ENCODE assay signal across 8 cellular contexts in the genomic region with DNA sequence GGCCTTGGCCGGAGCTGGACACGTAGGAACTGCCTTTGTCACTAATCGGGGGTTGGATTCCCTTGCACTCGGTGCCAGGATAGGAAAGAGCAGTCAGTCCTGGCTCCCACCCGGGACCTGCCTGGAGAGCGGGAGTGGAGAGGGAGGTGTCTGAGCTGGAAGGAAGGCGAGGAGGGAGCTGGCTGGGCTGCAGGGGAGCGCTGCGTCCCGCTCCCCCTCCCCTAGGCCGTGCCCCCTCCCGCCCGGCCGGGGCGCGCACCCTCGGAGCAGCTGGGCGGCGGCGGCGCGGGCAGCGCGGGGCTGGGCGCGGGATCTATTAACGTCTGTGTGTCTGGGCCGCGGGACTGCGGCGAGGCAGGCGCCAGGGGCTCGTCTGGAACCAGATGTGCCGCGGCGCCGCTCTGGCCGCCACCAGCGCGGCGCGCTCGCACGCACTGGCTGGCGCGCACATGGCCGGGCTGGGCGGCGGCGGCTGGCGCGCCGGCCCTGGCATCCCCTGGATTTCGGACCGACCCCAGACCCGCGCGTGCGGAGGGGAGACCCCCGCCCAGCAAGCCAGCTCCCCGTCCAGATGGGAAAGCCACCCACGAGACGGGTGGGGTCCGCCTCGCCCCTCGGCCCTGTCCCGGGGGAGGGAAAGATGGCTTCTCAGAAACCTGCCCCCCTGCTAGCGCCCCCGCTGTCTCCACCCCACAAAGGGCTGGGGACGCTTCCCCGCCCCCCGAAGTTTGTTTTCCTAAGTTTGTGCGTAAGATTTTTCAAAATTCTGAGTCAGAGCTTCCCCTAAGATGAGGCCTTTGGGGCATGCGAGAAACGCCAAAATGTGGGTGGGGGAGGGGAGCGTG. TPM values are rescaled to one million over a fixed set of nuclear protein-coding genes. Genes with fewer than 3 reads are reported as not detected.
DNase-seq lines count a peak whose midpoint lies in the region; ATAC-seq and FAIRE-seq lines count a peak whose summit lies in the region.

No MANE protein-coding gene starts in this region.

- H3K4me3 Mint-ChIP-seq in T-helper 1 cell treated with Interleukin-12 subunit alpha and Interleukin-12 subunit beta and Interleukin-4 antibody, amounts not matched to agents 30 μg/mL and 1 μg/mL, for 36 hours: peak overlapping the region; percentile 37

- no peak overlapping the region for H3K27ac Mint-ChIP-seq in T-helper 1 cell treated with Interleukin-12 subunit alpha and Interleukin-12 subunit beta and Interleukin-4 antibody, amounts not matched to agents 30 μg/mL and 1 μg/mL, for 36 hours

- ATAC-seq in GM19455 (IDR thresholded peaks at IDR 0.05; ENCODE audit: unreplicated experiment) (no peak), HG03139 (IDR thresholded peaks at IDR 0.05; ENCODE audit: unreplicated experiment) (no peak)

- no peaks in the 10 kb centered on the region for H3K9me3 Mint-ChIP-seq in T-helper 1 cell treated with Interleukin-12 subunit alpha and Interleukin-12 subunit beta and Interleukin-4 antibody, amounts not matched to agents 30 μg/mL and 1 μg/mL, for 36 hours

- peaks cover 28% of the 10 kb centered on the region for H3K27me3 Mint-ChIP-seq in T-helper 1 cell treated with Interleukin-12 subunit alpha and Interleukin-12 subunit beta and Interleukin-4 antibody, amounts not matched to agents 30 μg/mL and 1 μg/mL, for 36 hours (ENCODE audit: low read depth)

- DNase-seq in T-helper 1 cell: no peak
- DNase-seq in activated T-cell treated with anti-CD3 and anti-CD28 coated beads for 48 hours (ENCODE audit: low read depth): peak; percentile 62
- DNase-seq in frontal cortex (ENCODE audit: low spot score in 2 of 2): peak; percentile 62 to 75
- peak; percentile 57 for DNase-seq in retina
- DNase-seq in NCI-H187 (lab: John Stamatoyannopoulos, UW): no peak

- FAIRE-seq in frontal cortex (lab: Jason Lieb, UNC): no peak

- peaks cover 2% of the 10 kb centered on the region for H3K4me1 Mint-ChIP-seq in T-helper 1 cell treated with Interleukin-12 subunit alpha and Interleukin-12 subunit beta and Interleukin-4 antibody, amounts not matched to agents 30 μg/mL and 1 μg/mL, for 36 hours (ENCODE audit: low read depth)

- H3K36me3 Mint-ChIP-seq in T-helper 1 cell treated with Interleukin-12 subunit alpha and Interleukin-12 subunit beta and Interleukin-4 antibody, amounts not matched to agents 30 μg/mL and 1 μg/mL, for 36 hours (ENCODE audit: low read depth): no peaks in the 10 kb centered on the region

RNA-seq across cellular contexts. Expression of gene PRRX2, which starts 31.9 kb away (rescaled TPM):
- not detected for total RNA-seq in frontal cortex

RNA-seq across cellular contexts. Expression of gene ASB6, which starts 55.4 kb away (rescaled TPM):
- 10.6 TPM for total RNA-seq in frontal cortex

RNA-seq across cellular contexts. Expression of gene PTGES, which starts 55.5 kb away (rescaled TPM):
- 3.7 TPM for total RNA-seq in frontal cortex

Comparison
In these comparisons a context has a peak if more than half of its experiments do, and no peak if none do; other contexts are left out.
1. DNase-seq: peak in activated T-cell treated with anti-CD3 and anti-CD28 coated beads for 48 hours (single experiment), frontal cortex (2 of 2) and retina (single experiment); none in T-helper 1 cell (0 of 5) and NCI-H187 (0 of 2).